ENCODE assay signal across 9 cellular contexts in genomic region chr15:31489801-31490646, GRCh38.
DNase-seq lines count a peak whose midpoint lies in the region; ATAC-seq and TF ChIP-seq lines count a peak whose summit lies in the region.
"Had no signal": no experiment of that assay in that cellular context is flagged by ENCODE, and none has a peak within 500 bp of the region (broad histone marks: within the 10 kb centered on the region; RNA-seq: fewer than 3 reads in every experiment).

No MANE protein-coding gene starts in this region.

- peaks cover 12% of the 10 kb centered on the region for H3K27me3 Mint-ChIP-seq in osteocyte (ENCODE audit: unreplicated experiment)
- no peaks in the 10 kb centered on the region for H3K27me3 Mint-ChIP-seq in stimulated activated memory B cell treated with anti-CD40 and anti-IgM and Interleukin-4, amounts not matched to agents 10 μg/mL and 1 μg/mL and 100 μg/mL, for 72 hours
- H3K27me3 Mint-ChIP-seq: IgD-negative memory B cell had no signal

- TF ChIP-seq CTCF in osteocyte (IDR thresholded peaks at IDR 0.05) = peak; percentile 89

- H3K27ac Mint-ChIP-seq in osteocyte (ENCODE audit: unreplicated experiment) = no peak overlapping the region
- H3K27ac Mint-ChIP-seq in stimulated activated memory B cell treated with anti-CD40 and anti-IgM and Interleukin-4, amounts not matched to agents 10 μg/mL and 1 μg/mL and 100 μg/mL, for 72 hours = no peak overlapping the region
- H3K27ac Mint-ChIP-seq: IgD-negative memory B cell had no signal

- peaks cover 15% of the 10 kb centered on the region for H3K4me1 Mint-ChIP-seq in osteocyte (ENCODE audit: unreplicated experiment)
- H3K4me1 Mint-ChIP-seq in stimulated activated memory B cell treated with anti-CD40 and anti-IgM and Interleukin-4, amounts not matched to agents 10 μg/mL and 1 μg/mL and 100 μg/mL, for 72 hours = peaks cover 34% of the 10 kb centered on the region

- H3K36me3 Mint-ChIP-seq in osteocyte (ENCODE audit: unreplicated experiment) = peaks cover 9% of the 10 kb centered on the region
- no peaks in the 10 kb centered on the region for H3K36me3 Mint-ChIP-seq in stimulated activated memory B cell treated with anti-CD40 and anti-IgM and Interleukin-4, amounts not matched to agents 10 μg/mL and 1 μg/mL and 100 μg/mL, for 72 hours
- H3K36me3 Mint-ChIP-seq: IgD-negative memory B cell had no signal

- H3K4me3 Mint-ChIP-seq in osteocyte (ENCODE audit: unreplicated experiment) = no peak overlapping the region
- no peak overlapping the region for H3K4me3 Mint-ChIP-seq in stimulated activated memory B cell treated with anti-CD40 and anti-IgM and Interleukin-4, amounts not matched to agents 10 μg/mL and 1 μg/mL and 100 μg/mL, for 72 hours

- DNase-seq in AG08395 (ENCODE audit: low spot score) = peak; percentile 83
- DNase-seq in G401 (ENCODE audit: low spot score) = peak; percentile 85
- DNase-seq in NCI-H2227 treated with DMSO at 0.1 percent for 48 hours (lab: John Stamatoyannopoulos, UW) = peak; percentile 28
- peak; percentile 61 for DNase-seq in activated CD8-positive, alpha-beta memory T cell treated with anti-CD3 and anti-CD28 coated beads, Interleukin-2, amount 50 U/mL, for 48 hours
- peak; percentile 30 for DNase-seq in foreskin melanocyte
- DNase-seq in osteocyte (ENCODE audit: extremely low spot score, unreplicated experiment) = peak; percentile 81

- ATAC-seq in stimulated activated memory B cell treated with anti-CD40 and anti-IgM and Interleukin-4, amounts not matched to agents 10 μg/mL and 1 μg/mL and 100 μg/mL, for 72 hours = no peak
- no peak for ATAC-seq in HG03354 (IDR thresholded peaks at IDR 0.05; ENCODE audit: poor library complexity, severe bottlenecking, unreplicated experiment)

- in situ Hi-C loops in G401 (cut with HindIII; ENCODE audit: low sequenced_read_pairs) = loop anchor here (25.0 kb wide), 1 partner anchor 278 kb away; no protein-coding TSS in a partner anchor

- peaks cover 25% of the 10 kb centered on the region for H3K9me3 Mint-ChIP-seq in osteocyte (ENCODE audit: unreplicated experiment)
- peaks cover 6% of the 10 kb centered on the region for H3K9me3 Mint-ChIP-seq in stimulated activated memory B cell treated with anti-CD40 and anti-IgM and Interleukin-4, amounts not matched to agents 10 μg/mL and 1 μg/mL and 100 μg/mL, for 72 hours

Comparison
In these comparisons a context has a peak if more than half of its experiments do, and no peak if none do; other contexts are left out.
1. DNase-seq: peak in every context shown above with its lines; median percentile 85 in G401; 83 in AG08395; 81 in osteocyte; 61 in activated CD8-positive, alpha-beta memory T cell treated with anti-CD3 and anti-CD28 coated beads, Interleukin-2, amount 50 U/mL, for 48 hours; 30 in foreskin melanocyte; 28 in NCI-H2227 treated with DMSO at 0.1 percent for 48 hours.